Comparison of ENCODE assay signal across 1 cellular context in genomic region chr5:73591102-73591695, GRCh38.
TF ChIP-seq lines count a peak whose summit lies in the region.

No MANE protein-coding gene starts in this region.

TF ChIP-seq in HepG2, 621 proteins besides CTCF, POLR2A, EP300 and RAD21:
- no peak for TF ChIP-seq BORCS8-MEF2B (CRISPR knock-in tag; IDR thresholded peaks at IDR 0.05)
- no peak for TF ChIP-seq KLF12 (CRISPR knock-in tag; IDR thresholded peaks at IDR 0.05; ENCODE audit: borderline replicate concordance)
- TF ChIP-seq ZNF724P (CRISPR knock-in tag; IDR thresholded peaks at IDR 0.05; ENCODE audit: borderline replicate concordance), result no peak
- no peak for TF ChIP-seq ATM (IDR thresholded peaks at IDR 0.05; ENCODE audit: borderline replicate concordance)
- no peak for TF ChIP-seq NR2F6 (IDR thresholded peaks at IDR 0.05)
- TF ChIP-seq NR2F6 (CRISPR knock-in tag; IDR thresholded peaks at IDR 0.05), result no peak
- no peak for TF ChIP-seq HMGXB3 (CRISPR knock-in tag; IDR thresholded peaks at IDR 0.05; ENCODE audit: borderline replicate concordance)
- TF ChIP-seq ZNF331 (CRISPR knock-in tag; IDR thresholded peaks at IDR 0.05), result no peak
- TF ChIP-seq ZNF781 (CRISPR knock-in tag; IDR thresholded peaks at IDR 0.05; ENCODE audit: borderline replicate concordance, not compliant biosample characterization), result no peak
- TF ChIP-seq CEBPG (CRISPR knock-in tag; IDR thresholded peaks at IDR 0.05), result no peak
- TF ChIP-seq SATB2 (CRISPR knock-in tag; IDR thresholded peaks at IDR 0.05), result no peak
- peak; percentile 96 for TF ChIP-seq STAG1 (CRISPR knock-in tag; IDR thresholded peaks at IDR 0.05)
- no peak for TF ChIP-seq TBX3 (IDR thresholded peaks at IDR 0.05; ENCODE audit: borderline replicate concordance)
- 0 out of 2 replicates have a peak, but pooled peaks have one; percentile 13 for TF ChIP-seq PPARG (CRISPR knock-in tag; conservative IDR thresholded peaks at IDR 0.05)
- TF ChIP-seq NFIC (IDR thresholded peaks at IDR 0.05; ENCODE audit: low read length), result no peak
- TF ChIP-seq SMC3 (IDR thresholded peaks at IDR 0.05; ENCODE audit: low read length), result peak; percentile 97
- no peak for TF ChIP-seq ZNF776 (CRISPR knock-in tag; IDR thresholded peaks at IDR 0.05)
- no peak for TF ChIP-seq ZNF121 (CRISPR knock-in tag; IDR thresholded peaks at IDR 0.05)
- peak; percentile 52; the same call in 1 of the 2 replicates for TF ChIP-seq ARID3A (IDR thresholded peaks at IDR 0.05; ENCODE audit: low read depth, low read length)
- no peak for TF ChIP-seq ZKSCAN5 (CRISPR knock-in tag; IDR thresholded peaks at IDR 0.05)
